11 cellular contexts compared by ENCODE assay signal in genomic region chr4:70996014-70996353, GRCh38. TPM values are rescaled to one million over a fixed set of nuclear protein-coding genes. Genes with fewer than 3 reads are reported as not detected.
DNase-seq lines count a peak whose midpoint lies in the region; ATAC-seq and TF ChIP-seq lines count a peak whose summit lies in the region.
"Had no signal": no experiment of that assay in that cellular context is flagged by ENCODE, and none has a peak within 500 bp of the region (broad histone marks: within the 10 kb centered on the region; RNA-seq: fewer than 3 reads in every experiment).

No MANE protein-coding gene starts in this region.

- peak overlapping the region; percentile 95 to 97 for H3K27ac Mint-ChIP-seq in T-cell
- no peak overlapping the region for H3K27ac Mint-ChIP-seq in endothelial cell (ENCODE audit: unreplicated experiment)
- H3K27ac Mint-ChIP-seq in stimulated activated naive CD8-positive, alpha-beta T cell treated with anti-CD3 and anti-CD28 coated beads, Interleukin-15, amount 100 ng/mL, for 72 hours = peak overlapping the region; percentile 48 to 74

- H3K4me1 Mint-ChIP-seq in T-cell (peaks cover 66 to 76% (median 73%) of the 10 kb centered on the region in 3 donors), endothelial cell (ENCODE audit: unreplicated experiment) (peaks cover 49% of the 10 kb centered on the region)
- H3K4me1 Mint-ChIP-seq in stimulated activated naive CD8-positive, alpha-beta T cell treated with anti-CD3 and anti-CD28 coated beads, Interleukin-15, amount 100 ng/mL, for 72 hours = peaks cover 61% of the 10 kb centered on the region

- CTCF ChIA-PET in T-cell (lab: Charles Lee) = interaction anchor here (0.6 to 2.8 kb wide), 6 partner anchors 11 to 410 kb away, joined by 3 to 42 read pairs (median 4); no protein-coding TSS in a partner anchor

- ATAC-seq in T-cell (replicated peaks in 1 of 4) = peak in 1 of 4 experiments; percentile 19
- peak; percentile 11 for ATAC-seq in stimulated activated naive CD8-positive, alpha-beta T cell treated with anti-CD3 and anti-CD28 coated beads, Interleukin-15, amount 100 ng/mL, for 72 hours
- no peak for ATAC-seq in GM18867 (IDR thresholded peaks at IDR 0.05; ENCODE audit: unreplicated experiment)
- no peak for ATAC-seq in HG03457 (IDR thresholded peaks at IDR 0.05; ENCODE audit: unreplicated experiment)
- ATAC-seq: left colon, Panc1 had no signal

- TF ChIP-seq CTCF in endothelial cell (IDR thresholded peaks at IDR 0.05; ENCODE audit: unreplicated experiment) = no peak

- no peaks in the 10 kb centered on the region for H3K9me3 Mint-ChIP-seq in T-cell
- H3K9me3 Mint-ChIP-seq in endothelial cell (ENCODE audit: unreplicated experiment) = no peaks in the 10 kb centered on the region
- H3K9me3 Mint-ChIP-seq in stimulated activated naive CD8-positive, alpha-beta T cell treated with anti-CD3 and anti-CD28 coated beads, Interleukin-15, amount 100 ng/mL, for 72 hours = peaks cover 0 to 5% of the 10 kb centered on the region in 2 donors

- peak overlapping the region; percentile 97 to 100 (median 97) for H3K4me3 Mint-ChIP-seq in T-cell
- peak overlapping the region; percentile 98 for H3K4me3 Mint-ChIP-seq in endothelial cell (ENCODE audit: unreplicated experiment)
- H3K4me3 Mint-ChIP-seq in stimulated activated naive CD8-positive, alpha-beta T cell treated with anti-CD3 and anti-CD28 coated beads, Interleukin-15, amount 100 ng/mL, for 72 hours = peak overlapping the region; percentile 92 to 96

- H3K36me3 Mint-ChIP-seq in T-cell = peaks cover 31% of the 10 kb centered on the region
- peaks cover 25% of the 10 kb centered on the region for H3K36me3 Mint-ChIP-seq in endothelial cell (ENCODE audit: low read depth, unreplicated experiment)

- H3K27me3 Mint-ChIP-seq in T-cell (no peaks in the 10 kb centered on the region), endothelial cell (ENCODE audit: unreplicated experiment) (peaks cover 12% of the 10 kb centered on the region)
- H3K27me3 Mint-ChIP-seq in stimulated activated naive CD8-positive, alpha-beta T cell treated with anti-CD3 and anti-CD28 coated beads, Interleukin-15, amount 100 ng/mL, for 72 hours = no peaks in the 10 kb centered on the region

- peak; percentile 40 for DNase-seq in activated CD8-positive, alpha-beta memory T cell treated with anti-CD3 and anti-CD28 coated beads, Interleukin-2, amount 50 U/mL, for 4 hours
- no peak for DNase-seq in activated CD8-positive, alpha-beta memory T cell treated with anti-CD3 and anti-CD28 coated beads for 24 hours
- DNase-seq in T-cell = peak in 2 of 34 experiments; percentile 5 to 13
- no peak for DNase-seq in endothelial cell (ENCODE audit: low spot score)
- DNase-seq in stimulated activated naive CD8-positive, alpha-beta T cell treated with anti-CD3 and anti-CD28 coated beads, Interleukin-15, amount 100 ng/mL, for 72 hours = no peak
- DNase-seq in GM03348 (ENCODE audit: low spot score) = no peak
- DNase-seq: thyroid gland had no signal

- POLR2A ChIA-PET in T-cell (lab: Charles Lee) = interaction anchor here (0.6 to 1.6 kb wide), 4 partner anchors 10 to 160 kb away, joined by 3 to 5 read pairs (median 4); no protein-coding TSS in a partner anchor

RNA-seq across cellular contexts. Expression of gene DCK, which starts 2.5 kb away (rescaled TPM):
- 10 to 100 TPM; 25.9 to 50.7 (median 42.1) TPM for total RNA-seq in T-cell
- total RNA-seq in endothelial cell (ENCODE audit: unreplicated experiment) = 17.5 TPM
